In the genomic region with DNA sequence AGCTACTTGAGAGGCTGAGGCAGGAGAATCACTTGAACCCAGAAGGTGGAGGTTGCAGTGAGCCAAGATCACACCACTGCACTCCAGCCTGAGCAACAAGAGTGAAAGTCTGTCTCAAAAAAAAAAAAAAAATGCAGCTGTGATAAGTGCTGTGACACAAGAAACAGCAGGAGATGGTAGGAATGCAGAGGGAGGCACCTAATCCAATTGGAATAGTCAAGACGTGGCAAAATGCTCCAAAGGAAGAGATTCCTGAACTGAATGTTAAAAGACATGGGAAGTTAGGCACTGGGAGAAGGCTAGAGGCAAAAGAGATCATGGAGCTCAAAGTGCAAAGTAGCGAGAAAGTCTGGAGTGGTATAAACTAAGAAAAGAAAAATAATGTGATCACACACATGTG, we compare ENCODE assay signal across 13 cellular contexts.
"Had no signal": no experiment of that assay in that cellular context is flagged by ENCODE, and none has a peak within 500 bp of the region (broad histone marks: within the 10 kb centered on the region; RNA-seq: fewer than 3 reads in every experiment).

No MANE protein-coding gene starts in this region.

- H3K27me3 ChIP-seq: esophagus muscularis mucosa, upper lobe of left lung had no signal

- H3K9me3 Mint-ChIP-seq: natural killer cell treated with Interleukin-12 subunit alpha and Interleukin-12 subunit beta and Interleukin-15 and Interleukin-18, amount 100 ng/mL, for 72 hours had no signal

- H3K27ac Mint-ChIP-seq: activated CD4-positive, alpha-beta T cell treated with anti-CD3 and anti-CD28 coated beads for 36 hours; activated naive CD8-positive, alpha-beta T cell; natural killer cell treated with Interleukin-12 subunit alpha and Interleukin-12 subunit beta and Interleukin-15 and Interleukin-18, amount 100 ng/mL, for 72 hours; stimulated activated naive CD8-positive, alpha-beta T cell treated with anti-CD3 and anti-CD28 coated beads, Interleukin-15, Interleukin-2, amounts not matched to agents 100 ng/mL and 50 ng/mL, for 24 hours had no signal

- ATAC-seq: activated CD4-positive, alpha-beta T cell treated with anti-CD3 and anti-CD28 coated beads for 36 hours; natural killer cell treated with Interleukin-12 subunit alpha and Interleukin-12 subunit beta and Interleukin-15 and Interleukin-18, amount 100 ng/mL, for 72 hours; WTC11 had no signal

- H3K4me3 ChIP-seq: esophagus muscularis mucosa, upper lobe of left lung had no signal

- H3K4me3 Mint-ChIP-seq: activated CD4-positive, alpha-beta T cell treated with anti-CD3 and anti-CD28 coated beads for 36 hours; activated naive CD8-positive, alpha-beta T cell; natural killer cell treated with Interleukin-12 subunit alpha and Interleukin-12 subunit beta and Interleukin-15 and Interleukin-18, amount 100 ng/mL, for 72 hours; stimulated activated naive CD8-positive, alpha-beta T cell treated with anti-CD3 and anti-CD28 coated beads, Interleukin-15, Interleukin-2, amounts not matched to agents 100 ng/mL and 50 ng/mL, for 24 hours; WTC11 had no signal

- H3K27ac ChIP-seq: esophagus muscularis mucosa, upper lobe of left lung had no signal

- DNase-seq: activated CD4-positive, alpha-beta T cell treated with anti-CD3 and anti-CD28 coated beads for 36 hours; activated CD4-positive, alpha-beta T cell treated with anti-CD3 and anti-CD28 coated beads, Interleukin-2, amount 50 U/mL, for 48 hours; activated gamma-delta T cell treated with Interleukin-2 at 50 U/mL for 16 hours; cerebellar nuclear complex; cortex of kidney; effector CD4-positive, alpha-beta T cell; occipital lobe had no signal

- H3K4me1 ChIP-seq: esophagus muscularis mucosa had no signal

- H3K4me1 Mint-ChIP-seq: activated CD4-positive, alpha-beta T cell treated with anti-CD3 and anti-CD28 coated beads for 36 hours had no signal

- H3K9me3 ChIP-seq: upper lobe of left lung had no signal

- H3K27me3 Mint-ChIP-seq: activated naive CD8-positive, alpha-beta T cell had no signal

- H3K36me3 ChIP-seq: esophagus muscularis mucosa, upper lobe of left lung had no signal
